16 cellular contexts compared by ENCODE assay signal in the genomic region with DNA sequence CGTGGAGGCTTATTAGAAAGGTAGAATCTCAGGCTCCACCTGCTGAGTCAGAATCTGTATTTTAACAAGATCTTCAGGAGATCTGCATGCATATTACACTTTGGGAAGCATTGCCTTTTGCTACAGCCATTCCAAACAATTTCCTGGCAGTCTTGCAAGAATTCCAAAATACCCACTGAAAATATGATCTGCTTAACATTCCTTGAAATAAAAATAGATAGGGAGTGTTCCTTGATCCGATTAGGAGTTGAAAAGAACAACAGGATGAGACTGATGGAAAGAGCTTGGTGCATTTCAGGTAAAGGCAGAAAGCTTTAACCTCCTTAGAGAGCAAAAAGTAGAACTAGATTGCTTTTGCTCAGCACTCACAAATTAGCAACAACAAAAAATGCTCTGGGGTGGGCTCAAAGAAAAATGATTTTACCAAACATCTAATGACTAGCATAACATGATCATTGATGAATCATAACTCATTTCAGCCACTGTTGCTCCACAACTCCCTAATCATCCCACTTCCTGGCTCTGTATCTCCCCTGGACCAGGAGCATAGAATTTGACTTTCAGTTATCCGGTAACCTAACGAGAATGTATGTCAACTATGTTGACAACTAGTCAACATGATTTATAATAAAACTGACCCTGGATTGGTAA.
"Had no signal": no experiment of that assay in that cellular context is flagged by ENCODE, and none has a peak within 500 bp of the region (broad histone marks: within the 10 kb centered on the region; RNA-seq: fewer than 3 reads in every experiment).

No MANE protein-coding gene starts in this region.

- DNase-seq: activated CD4-positive, alpha-beta memory T cell treated with anti-CD3 and anti-CD28 coated beads for 36 hours; activated CD4-positive, alpha-beta T cell treated with anti-CD3 and anti-CD28 coated beads for 1 hour; activated CD8-positive, alpha-beta memory T cell treated with anti-CD3 and anti-CD28 coated beads, Interleukin-2, amount 50 U/mL, for 4 hours; activated gamma-delta T cell treated with Interleukin-2 at 50 U/mL for 16 hours; activated naive CD8-positive, alpha-beta T cell treated with anti-CD3 and anti-CD28 coated beads for 36 hours; activated T-cell treated with anti-CD3 and anti-CD28 coated beads, Interleukin-2, amount 50 U/mL, for 72 hours; anterior cingulate cortex; hippocampal formation; left cardiac atrium; mucosa of descending colon; stomach; T-helper 9 cell had no signal

- H3K4me3 ChIP-seq: breast epithelium, mucosa of descending colon, stomach, thoracic aorta had no signal

- H3K36me3 ChIP-seq: breast epithelium, stomach, thoracic aorta had no signal

- H3K27me3 ChIP-seq: breast epithelium, stomach had no signal

- FAIRE-seq: endometrium, urothelium cell line had no signal

- H3K27ac ChIP-seq: breast epithelium, stomach, thoracic aorta had no signal

- ATAC-seq: activated T-cell treated with anti-CD3 and anti-CD28 coated beads, Interleukin-2, amount 50 U/mL, for 72 hours; mucosa of descending colon had no signal

- H3K9me3 ChIP-seq: breast epithelium, mucosa of descending colon, stomach, thoracic aorta had no signal

- H3K4me1 ChIP-seq: breast epithelium had no signal
